27 cellular contexts compared by ENCODE assay signal in the genomic region with DNA sequence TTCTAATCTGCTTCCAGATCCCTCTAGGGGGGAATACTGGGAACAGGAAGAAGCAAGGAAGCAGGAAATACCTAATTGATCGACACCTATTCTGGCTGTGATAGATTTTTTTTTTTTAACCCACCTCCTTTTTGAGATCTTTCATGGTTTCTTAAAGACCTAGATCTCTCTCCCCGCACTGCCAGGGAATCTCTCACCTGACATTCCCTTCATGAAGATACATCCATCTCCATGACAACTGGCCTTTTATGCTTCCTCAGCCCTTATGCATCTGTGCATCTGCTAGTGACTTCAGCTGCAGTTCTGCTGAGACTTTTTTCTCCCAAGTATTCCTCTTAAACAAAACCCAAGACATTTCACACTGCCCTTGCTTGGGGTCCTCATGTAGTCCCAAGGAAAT. TPM values are rescaled to one million over a fixed set of nuclear protein-coding genes. Genes with fewer than 3 reads are reported as not detected.
"Had no signal": no experiment of that assay in that cellular context is flagged by ENCODE, and none has a peak within 500 bp of the region (broad histone marks: within the 10 kb centered on the region; RNA-seq: fewer than 3 reads in every experiment).

No MANE protein-coding gene starts in this region.

- H3K9ac ChIP-seq: parathyroid adenoma had no signal

- H3K9me3 ChIP-seq: left ventricle myocardium inferior, lower lobe of right lung, psoas muscle, spleen, stomach, thoracic aorta had no signal

- H3K4me2 ChIP-seq: hepatocyte had no signal

- H3K36me3 Mint-ChIP-seq: immature natural killer cell; memory B cell; natural killer cell treated with Interleukin-12 subunit alpha and Interleukin-12 subunit beta and Interleukin-15 and Interleukin-18, amount 100 ng/mL, for 72 hours had no signal

- DNase-seq: cerebellar nuclear complex; effector memory CD8-positive, alpha-beta T cell; erythroblast; foreskin melanocyte; immature natural killer cell; kidney; left cardiac atrium; left ventricle myocardium inferior; lower lobe of right lung; midbrain; psoas muscle; spleen; stimulated activated CD4-positive, alpha-beta T cell treated with anti-CD3 and anti-CD28 coated beads, Interleukin-15, amount 100 ng/mL, for 24 hours; stimulated activated CD4-positive, alpha-beta T cell treated with anti-CD3 and anti-CD28 coated beads, Interleukin-1b, Interleukin-23, amount 100 ng/mL, for 48 hours; stimulated activated CD4-positive, alpha-beta T cell treated with anti-CD3 and anti-CD28 coated beads, Interleukin-4, amount 100 ng/mL, for 4 hours; stimulated activated naive CD4-positive, alpha-beta T cell; stomach; substantia nigra; trophoblast cell had no signal

- H3K27ac ChIP-seq: hepatocyte, left ventricle myocardium inferior, lower lobe of right lung, parathyroid adenoma, psoas muscle, spleen, stomach, thoracic aorta had no signal

- H3K27me3 ChIP-seq: hepatocyte, spleen, stomach had no signal

- H3K9me3 Mint-ChIP-seq: dendritic cell treated with granulocyte-macrophage colony-stimulating factor and Interleukin-4, amounts not matched to agents 40 ng/mL and 50 ng/mL, for 4 days; memory B cell; natural killer cell treated with Interleukin-12 subunit alpha and Interleukin-12 subunit beta and Interleukin-15 and Interleukin-18, amount 100 ng/mL, for 72 hours had no signal

- H3K4me1 Mint-ChIP-seq: immature natural killer cell, memory B cell had no signal

- H3K4me3 Mint-ChIP-seq: dendritic cell treated with granulocyte-macrophage colony-stimulating factor and Interleukin-4, amounts not matched to agents 40 ng/mL and 50 ng/mL, for 4 days; effector memory CD8-positive, alpha-beta T cell; immature natural killer cell; memory B cell; natural killer cell treated with Interleukin-12 subunit alpha and Interleukin-12 subunit beta and Interleukin-15 and Interleukin-18, amount 100 ng/mL, for 72 hours had no signal

- H3K4me1 ChIP-seq: left ventricle myocardium inferior, lower lobe of right lung, parathyroid adenoma, psoas muscle, spleen had no signal

- H3K36me3 ChIP-seq: left ventricle myocardium inferior, lower lobe of right lung, spleen, stomach, thoracic aorta had no signal

- H3K27ac Mint-ChIP-seq: dendritic cell treated with granulocyte-macrophage colony-stimulating factor and Interleukin-4, amounts not matched to agents 40 ng/mL and 50 ng/mL, for 4 days; effector memory CD8-positive, alpha-beta T cell; immature natural killer cell; memory B cell; natural killer cell treated with Interleukin-12 subunit alpha and Interleukin-12 subunit beta and Interleukin-15 and Interleukin-18, amount 100 ng/mL, for 72 hours had no signal

- H3K79me2 ChIP-seq: hepatocyte, parathyroid adenoma had no signal

- H2AFZ ChIP-seq: hepatocyte, parathyroid adenoma had no signal

- H3K4me3 ChIP-seq: hepatocyte, left ventricle myocardium inferior, lower lobe of right lung, psoas muscle, spleen, stomach, thoracic aorta had no signal

RNA-seq across cellular contexts. Expression of a gene that starts 21.1 kb away (rescaled TPM):
- total RNA-seq: endothelial cell of umbilical vein; hepatocyte; lower lobe of right lung; natural killer cell treated with Interleukin-12 subunit alpha and Interleukin-12 subunit beta and Interleukin-15 and Interleukin-18, amount 100 ng/mL, for 72 hours; skeletal muscle tissue had no signal
